1 cellular context compared by ENCODE assay signal in genomic region chr15:36947035-36947719, GRCh38.
TF ChIP-seq lines count a peak whose summit lies in the region.

No MANE protein-coding gene starts in this region.

TF ChIP-seq in GM12878, 131 proteins besides CTCF, POLR2A, EP300 and RAD21:
- TF ChIP-seq ZNF687 (IDR thresholded peaks at IDR 0.05), result no peak
- TF ChIP-seq POLR2AphosphoS5 (IDR thresholded peaks at IDR 0.05; ENCODE audit: low read length), result no peak
- TF ChIP-seq SREBF2 (IDR thresholded peaks at IDR 0.05; ENCODE audit: low read length), result no peak
- peak; percentile 76 for TF ChIP-seq NR2F1 (conservative IDR thresholded peaks at IDR 0.05)
- no peak for TF ChIP-seq CBX5 (IDR thresholded peaks at IDR 0.05; ENCODE audit: low read depth)
- no peak for TF ChIP-seq REST (IDR thresholded peaks at IDR 0.05; ENCODE audit: low read depth, low read length)
